11 cellular contexts compared by ENCODE assay signal in genomic region chr19:4713384-4713951, GRCh38. TPM values are rescaled to one million over a fixed set of nuclear protein-coding genes. Genes with fewer than 3 reads are reported as not detected.
DNase-seq lines count a peak whose midpoint lies in the region; ATAC-seq and TF ChIP-seq lines count a peak whose summit lies in the region.
"Had no signal": no experiment of that assay in that cellular context is flagged by ENCODE, and none has a peak within 500 bp of the region (broad histone marks: within the 10 kb centered on the region; RNA-seq: fewer than 3 reads in every experiment).

No MANE protein-coding gene starts in this region.

- no peak overlapping the region for H2BK12ac ChIP-seq in mesenchymal stem cell (ENCODE audit: low read length in 2 of 2)

- H4K8ac ChIP-seq in mesenchymal stem cell (ENCODE audit: low read length): peak overlapping the region; percentile 22

- no peak overlapping the region for H2BK120ac ChIP-seq in mesenchymal stem cell (ENCODE audit: low read depth, low read length)

- H3K23ac ChIP-seq in mesenchymal stem cell (ENCODE audit: low read length in 2 of 2): no peak overlapping the region

- H2AFZ ChIP-seq in mesenchymal stem cell (ENCODE audit: low read depth, low read length): no peak overlapping the region

- no peak overlapping the region for H3K18ac ChIP-seq in mesenchymal stem cell (ENCODE audit: low read depth in 1 of 2, low read length in 2 of 2)

- peaks cover 18% of the 10 kb centered on the region for H3K79me1 ChIP-seq in mesenchymal stem cell (replicated peaks; ENCODE audit: low read length, poor library complexity, severe bottlenecking)

- peak; percentile 26 for DNase-seq in NCI-H2196 (lab: John Stamatoyannopoulos, UW; ENCODE audit: unreplicated experiment)
- DNase-seq in NCI-H2196 treated with DMSO at 0.1 percent for 48 hours (lab: John Stamatoyannopoulos, UW; ENCODE audit: unreplicated experiment): no peak
- DNase-seq in epithelial cell of proximal tubule (ENCODE audit: low read depth): peak; percentile 47
- peak; percentile 91 for DNase-seq in mesenchymal stem cell
- DNase-seq in DMS 273 treated with DMSO at 0.1 percent for 48 hours (lab: John Stamatoyannopoulos, UW): no peak
- DNase-seq in superior temporal gyrus (ENCODE audit: extremely low spot score): no peak
- no peak for DNase-seq in NCI-H1105 treated with DMSO at 0.1 percent for 48 hours (lab: John Stamatoyannopoulos, UW)
- DNase-seq: occipital lobe, T-helper 2 cell had no signal

- peak overlapping the region; percentile 67 for H3K9ac ChIP-seq in mesenchymal stem cell (ENCODE audit: low read length)

- no peaks in the 10 kb centered on the region for H3K9me3 ChIP-seq in mesenchymal stem cell (ENCODE audit: control insufficient read depth, low read length)

- H2BK5ac ChIP-seq in mesenchymal stem cell (ENCODE audit: low read depth, low read length, poor library complexity, severe bottlenecking): no peak overlapping the region

- peak overlapping the region; percentile 86 for H3K27ac ChIP-seq in mesenchymal stem cell (ENCODE audit: low read length, poor library complexity, severe bottlenecking)
- H3K27ac ChIP-seq: 22Rv1 had no signal

- no peak for ATAC-seq in GM19467 (IDR thresholded peaks at IDR 0.05; ENCODE audit: unreplicated experiment)

- peaks cover 73 to 84% of the 10 kb centered on the region in 2 experiments for H3K36me3 ChIP-seq in mesenchymal stem cell (ENCODE audit: control insufficient read depth in 1 of 2, insufficient read depth in 2 of 2, low read depth in 1 of 2, low read length in 2 of 2)

- 54% methylated on average over 32 of the region's 32 CpGs for WGBS in mesenchymal stem cell

- peaks cover 63% of the 10 kb centered on the region for H3K4me1 ChIP-seq in mesenchymal stem cell (ENCODE audit: control insufficient read depth, insufficient read depth, low read depth, low read length)

- peak overlapping the region; percentile 40 for H2AK5ac ChIP-seq in mesenchymal stem cell (ENCODE audit: low read length, severe bottlenecking)

- no peak overlapping the region for H3K14ac ChIP-seq in mesenchymal stem cell (ENCODE audit: low read length in 2 of 2)

- H3K4me3 ChIP-seq in epithelial cell of proximal tubule (ENCODE audit: low read depth, low read length) (no peak overlapping the region), mesenchymal stem cell (ENCODE audit: insufficient read depth in 1 of 2, low read depth in 1 of 2, low read length in 2 of 2) (peak overlapping the region in 1 of 2 experiments; percentile 48)

- H2BK15ac ChIP-seq in mesenchymal stem cell (ENCODE audit: low read depth, poor library complexity, severe bottlenecking): no peak overlapping the region

- no peak overlapping the region for H3K4ac ChIP-seq in mesenchymal stem cell (ENCODE audit: low read depth in 1 of 2, low read length in 2 of 2)

- TF ChIP-seq CTCF in epithelial cell of proximal tubule (conservative IDR thresholded peaks at IDR 0.05; ENCODE audit: low read depth, low read length): no peak

- H4K91ac ChIP-seq in mesenchymal stem cell (ENCODE audit: low read length): peak overlapping the region; percentile 72

- no peak overlapping the region for H3K4me2 ChIP-seq in mesenchymal stem cell (ENCODE audit: low read length, poor library complexity, severe bottlenecking)

- H3K27me3 ChIP-seq in mesenchymal stem cell (ENCODE audit: control insufficient read depth in 1 of 2, insufficient read depth in 1 of 2, low read length in 2 of 2): no peaks in the 10 kb centered on the region

RNA-seq across cellular contexts. Expression of gene DPP9, which starts 10.2 kb away (rescaled TPM):
- 85.3 and 127 TPM in 2 replicates for total RNA-seq in epithelial cell of proximal tubule
- polyA plus RNA-seq in mesenchymal stem cell (2013, experiment 1 of 2): 41.4 TPM
- polyA plus RNA-seq in mesenchymal stem cell (2013, experiment 2 of 2): 41.4 TPM

RNA-seq across cellular contexts. Expression of gene MYDGF, which starts 43.3 kb away (rescaled TPM):
- 83.0 and 126 TPM in 2 replicates for total RNA-seq in epithelial cell of proximal tubule
- polyA plus RNA-seq in mesenchymal stem cell (2013, experiment 1 of 2): 184 TPM
- polyA plus RNA-seq in mesenchymal stem cell (2013, experiment 2 of 2): 188 TPM

Comparison
In these comparisons a context has a peak if more than half of its experiments do, and no peak if none do; other contexts are left out.
1. DNase-seq: peak in NCI-H2196 (single experiment), epithelial cell of proximal tubule (single experiment) and mesenchymal stem cell (single experiment); none in NCI-H2196 treated with DMSO at 0.1 percent for 48 hours (single experiment), DMS 273 treated with DMSO at 0.1 percent for 48 hours (single experiment), superior temporal gyrus (single experiment) and NCI-H1105 treated with DMSO at 0.1 percent for 48 hours (single experiment).